In the genomic region with DNA sequence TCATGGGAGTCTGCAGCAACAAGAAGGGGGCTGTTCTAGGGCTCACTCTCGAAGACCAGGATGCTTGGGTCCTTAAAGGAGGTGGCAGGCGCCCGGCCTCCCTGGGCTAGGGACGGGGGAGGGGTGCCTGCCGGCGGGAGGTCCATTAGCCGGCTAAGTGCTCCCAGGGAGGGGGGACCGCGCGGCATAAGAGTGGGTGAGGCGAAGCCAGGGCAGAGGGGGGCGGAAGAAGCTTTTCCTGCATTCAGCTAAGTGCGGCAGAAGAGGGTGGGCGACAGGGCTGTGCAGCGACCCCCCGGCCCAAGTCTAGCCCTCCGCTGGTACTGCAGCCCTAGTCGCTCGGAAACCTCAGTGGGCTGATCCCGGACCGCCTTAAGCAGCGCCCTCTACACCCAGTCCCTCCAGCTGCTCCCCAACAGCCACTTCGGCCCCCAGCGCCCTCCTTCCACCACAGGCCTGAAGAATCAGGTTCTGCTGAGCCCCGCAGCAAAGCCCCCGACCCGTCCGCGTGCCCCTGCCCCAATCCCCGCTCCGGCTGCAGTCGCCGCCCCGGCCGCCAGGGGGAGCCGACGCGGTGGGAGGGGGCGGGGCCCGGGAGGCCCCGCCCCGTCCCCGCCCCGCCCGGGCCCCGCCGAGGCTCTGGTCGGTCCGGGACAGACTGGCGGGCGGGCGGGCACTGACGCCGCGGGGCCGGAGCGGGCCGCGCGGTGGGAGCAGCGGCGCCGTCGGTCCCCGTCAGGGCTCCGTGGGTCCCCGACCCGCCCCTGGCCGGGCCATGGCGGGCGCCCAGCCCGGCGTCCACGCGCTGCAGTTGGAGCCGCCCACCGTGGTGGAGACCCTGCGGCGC, we compare ENCODE assay signal across 8 cellular contexts. TPM values are rescaled to one million over a fixed set of nuclear protein-coding genes. Genes with fewer than 3 reads are reported as not detected.
DNase-seq lines count a peak whose midpoint lies in the region; ATAC-seq, FAIRE-seq and TF ChIP-seq lines count a peak whose summit lies in the region.

A gene (plus strand): TSS at position 656 of the 847 bp plus-strand sequence. CDS start 120 bp downstream, at position 776.

- TF ChIP-seq CTCF in breast epithelium (IDR thresholded peaks at IDR 0.05) = peak; percentile 71 to 90 (median 72)

- H3K9me3 ChIP-seq in breast epithelium = no peaks in the 10 kb centered on the region

- intact Hi-C loops in breast epithelium (cut with DNase I; ENCODE audit: low total_unique reads) = no loop called here

- H3K36me3 ChIP-seq in breast epithelium = no peaks in the 10 kb centered on the region

- no peak for FAIRE-seq in GM18507 (lab: Jason Lieb, UNC)

- peak within 1 kb of the TSS; percentile 57 to 70 for H3K27ac ChIP-seq in breast epithelium

- ATAC-seq in GM19452 (IDR thresholded peaks at IDR 0.05; ENCODE audit: unreplicated experiment) = no peak

- DNase-seq in AG08396 (ENCODE audit: low spot score) = peak; percentile 92
- peak; percentile 82 for DNase-seq in GM18507 (ENCODE audit: extremely low spot score, insufficient read length, low read depth)
- DNase-seq in HuH-7.5 (ENCODE audit: low spot score) = peak; percentile 80
- peak; percentile 45 for DNase-seq in T1000 (lab: John Stamatoyannopoulos, UW)
- no peak for DNase-seq in breast epithelium (ENCODE audit: low spot score in 2 of 2)
- DNase-seq in iris pigment epithelial cell (ENCODE audit: low read depth) = peak; percentile 29
- peak; percentile 68 for DNase-seq in stimulated activated CD4-positive, alpha-beta T cell treated with anti-CD3 and anti-CD28 coated beads, Interleukin-12 subunit alpha, Interleukin-12 subunit beta, amount 100 ng/mL, for 4 hours

- no peaks in the 10 kb centered on the region for H3K27me3 ChIP-seq in breast epithelium

- H3K4me1 ChIP-seq in breast epithelium = peaks cover 9 to 14% of the 10 kb centered on the region in 2 donors

- peak within 1 kb of the TSS; percentile 73 to 84 (median 75) for H3K4me3 ChIP-seq in breast epithelium

- no peak for TF ChIP-seq POLR2A in breast epithelium (IDR thresholded peaks at IDR 0.05)

RNA-seq across cellular contexts. Expression of the gene that starts here (rescaled TPM):
- total RNA-seq in breast epithelium = 10 to 100 TPM; 15.5 to 20.5 (median 19.0) TPM

Comparison
In these comparisons a context has a peak if more than half of its experiments do, and no peak if none do; other contexts are left out.
1. DNase-seq: peak in AG08396 (single experiment), GM18507 (single experiment), HuH-7.5 (single experiment), T1000 (single experiment), iris pigment epithelial cell (single experiment) and stimulated activated CD4-positive, alpha-beta T cell treated with anti-CD3 and anti-CD28 coated beads, Interleukin-12 subunit alpha, Interleukin-12 subunit beta, amount 100 ng/mL, for 4 hours (single experiment); none in breast epithelium (0 of 2).